12 cellular contexts compared by ENCODE assay signal in the genomic region with DNA sequence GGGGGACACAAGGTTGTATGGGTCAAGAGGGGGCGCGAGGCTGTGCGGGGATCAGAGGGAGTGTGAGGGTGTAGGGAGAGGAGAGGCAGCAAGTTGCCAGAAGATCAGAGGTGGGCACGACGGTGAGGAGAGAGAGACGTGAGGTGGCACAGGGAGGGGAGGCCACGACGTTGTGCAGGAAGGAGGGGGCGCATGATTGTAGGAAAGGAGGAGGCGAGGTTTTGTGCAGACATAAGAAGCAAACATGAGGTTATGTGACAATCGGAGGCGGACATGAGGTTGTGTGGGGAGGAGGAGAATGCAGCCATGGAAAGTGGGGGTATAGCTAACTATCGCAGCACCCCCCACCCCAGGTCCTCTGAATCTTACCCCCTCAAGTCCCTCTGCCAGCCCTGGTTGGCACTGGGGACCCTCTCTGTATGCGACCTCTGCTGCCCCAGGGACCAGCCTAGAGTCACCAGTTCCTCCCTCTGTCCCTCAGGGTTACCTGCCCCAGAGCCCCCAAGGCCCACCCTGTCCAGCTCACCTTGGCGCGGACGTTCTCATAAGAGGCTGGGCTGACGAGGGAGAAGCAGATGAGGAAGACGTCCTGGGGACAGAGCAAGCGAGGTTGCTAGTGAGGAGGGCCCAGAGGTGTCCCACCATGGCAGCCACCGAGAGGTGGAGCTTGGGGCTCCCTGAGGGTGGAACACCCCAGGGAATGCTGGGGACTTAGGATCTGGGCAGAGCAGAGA. TPM values are rescaled to one million over a fixed set of nuclear protein-coding genes. Genes with fewer than 3 reads are reported as not detected.
A peak's percentile ranks its signal among the peaks of the same experiment; 100 is the strongest.
DNase-seq lines count a peak whose midpoint lies in the region; ATAC-seq, FAIRE-seq and TF ChIP-seq lines count a peak whose summit lies in the region.
"Had no signal": no experiment of that assay in that cellular context is flagged by ENCODE, and none has a peak within 500 bp of the region (broad histone marks: within the 10 kb centered on the region; RNA-seq: fewer than 3 reads in every experiment).

No MANE protein-coding gene starts in this region.

- H3K4me1 ChIP-seq in MM.1S (ENCODE audit: low read length), result peaks cover 84% of the 10 kb centered on the region
- peaks cover 0 to 3% (median 0%) of the 10 kb centered on the region in 4 experiments; a peak in 1 of 7 replicates for H3K4me1 ChIP-seq in H1 (replicated peaks in 1 of 4; ENCODE audit: control insufficient read depth in 3 of 4, insufficient read depth in 4 of 4, low read length in 3 of 4)
- H3K4me1 ChIP-seq in neural progenitor cell, result no peaks in the 10 kb centered on the region
- peaks cover 52% of the 10 kb centered on the region for H3K4me1 ChIP-seq in mammary epithelial cell (ENCODE audit: insufficient read depth, low read length)

- TF ChIP-seq CTCF in MM.1S (IDR thresholded peaks at IDR 0.05; ENCODE audit: low read length) (no peak), H1 (IDR thresholded peaks at IDR 0.05; ENCODE audit: control extremely low read depth in 1 of 3, insufficient read depth in 1 of 3, low read depth in 1 of 3, low read length in 3 of 3) (no peak), neural progenitor cell (IDR thresholded peaks at IDR 0.05) (no peak), mammary epithelial cell (conservative IDR thresholded peaks at IDR 0.05 in 1 of 2, IDR thresholded peaks at IDR 0.05 in 1 of 2; ENCODE audit: extremely low read depth in 1 of 2, insufficient read depth in 1 of 2, low read depth in 1 of 2, low read length in 2 of 2) (no peak)

- H3K18ac ChIP-seq in H1 (ENCODE audit: extremely low read depth, low read length), result no peak overlapping the region

- peak overlapping the region; percentile 31 for H4K8ac ChIP-seq in H1 (ENCODE audit: extremely low read depth, insufficient read depth, low read length)

- TF ChIP-seq RAD21 in H1 (IDR thresholded peaks at IDR 0.05 in 1 of 2, conservative IDR thresholded peaks at IDR 0.05 in 1 of 2; ENCODE audit: low read depth in 2 of 2, low read length in 2 of 2), result no peak

- dilution Hi-C loops in mammary epithelial cell (cut with HindIII; ENCODE audit: low sequenced_read_pairs), result no loop called here

- H3K23me2 ChIP-seq in H1 (ENCODE audit: low read depth, low read length), result peaks cover 2% of the 10 kb centered on the region; the same call in 1 of the 2 replicates

- H2BK120ac ChIP-seq in H1 (replicated peaks; ENCODE audit: low read depth, low read length), result no peak overlapping the region

- H2BK20ac ChIP-seq in H1 (ENCODE audit: low read length), result no peak overlapping the region

- H2AFZ ChIP-seq in MM.1S (ENCODE audit: low read length) (no peak overlapping the region), H1 (ENCODE audit: low read length) (no peak overlapping the region), neural progenitor cell (replicated peaks) (no peak overlapping the region), mammary epithelial cell (ENCODE audit: low read depth, low read length) (no peak overlapping the region)

- H3K36me3 Mint-ChIP-seq in activated CD8-positive, alpha-beta memory T cell treated with anti-CD3 and anti-CD28 coated beads, Interleukin-2, amount 10 ng/mL, durations not matched to agents 7 days and 5 days, result peaks cover 84% of the 10 kb centered on the region
- no peaks in the 10 kb centered on the region for H3K36me3 Mint-ChIP-seq in neural progenitor cell

- peaks cover 90% of the 10 kb centered on the region for H3K4me1 Mint-ChIP-seq in activated CD8-positive, alpha-beta memory T cell treated with anti-CD3 and anti-CD28 coated beads, Interleukin-2, amount 10 ng/mL, durations not matched to agents 7 days and 5 days
- peaks cover 5% of the 10 kb centered on the region for H3K4me1 Mint-ChIP-seq in neural progenitor cell

- no peaks in the 10 kb centered on the region for H3K27me3 Mint-ChIP-seq in activated CD8-positive, alpha-beta memory T cell treated with anti-CD3 and anti-CD28 coated beads, Interleukin-2, amount 10 ng/mL, durations not matched to agents 7 days and 5 days
- H3K27me3 Mint-ChIP-seq in neural progenitor cell (ENCODE audit: insufficient read depth, low read depth), result peaks cover 16% of the 10 kb centered on the region

- no peak overlapping the region for H2AK5ac ChIP-seq in H1 (ENCODE audit: low read depth, low read length)

- no peaks in the 10 kb centered on the region for H3K27me3 ChIP-seq in MM.1S (replicated peaks; ENCODE audit: insufficient read depth, low read length)
- H3K27me3 ChIP-seq in H1 (replicated peaks in 1 of 4; ENCODE audit: control insufficient read depth in 3 of 4, extremely low read depth in 1 of 4, insufficient read depth in 3 of 4, low read length in 3 of 4), result no peaks in the 10 kb centered on the region
- no peaks in the 10 kb centered on the region for H3K27me3 ChIP-seq in neural progenitor cell
- no peaks in the 10 kb centered on the region for H3K27me3 ChIP-seq in mammary epithelial cell (ENCODE audit: insufficient read depth, low read length)

- intact Hi-C loops in mammary epithelial cell (cut with micrococcal nuclease), result no loop called here

- TF ChIP-seq POLR2A in H1 (IDR thresholded peaks at IDR 0.05; ENCODE audit: control extremely low read depth in 1 of 2, low read depth in 2 of 2, low read length in 2 of 2), result no peak

- peak overlapping the region; percentile 97 for H3K27ac Mint-ChIP-seq in activated CD8-positive, alpha-beta memory T cell treated with anti-CD3 and anti-CD28 coated beads, Interleukin-2, amount 10 ng/mL, durations not matched to agents 7 days and 5 days
- no peak overlapping the region for H3K27ac Mint-ChIP-seq in neural progenitor cell

- H3K79me1 ChIP-seq in H1 (ENCODE audit: low read depth, low read length), result no peaks in the 10 kb centered on the region

- no peak for TF ChIP-seq EP300 in H1 (IDR thresholded peaks at IDR 0.05; ENCODE audit: borderline replicate concordance in 1 of 2, low read depth in 2 of 2, low read length in 2 of 2)

- no peak overlapping the region for H3K14ac ChIP-seq in H1 (ENCODE audit: insufficient read length)

- DNase-seq in MM.1S (no peak), H1 (ENCODE audit: low read depth in 1 of 2, low spot score in 2 of 2) (no peak), neural progenitor cell (ENCODE audit: low spot score) (no peak), KG1 (lab: John Stamatoyannopoulos, UW) (no peak), mammary epithelial cell (no peak)
- DNase-seq in activated CD8-positive, alpha-beta memory T cell treated with anti-CD3 and anti-CD28 coated beads, Interleukin-2, amount 10 ng/mL, durations not matched to agents 7 days and 5 days, result peak; percentile 67
- DNase-seq in stimulated activated naive CD4-positive, alpha-beta T cell (lab: John Stamatoyannopoulos, UW), result peak; percentile 51 to 73 (median 57)
- DNase-seq: esophagus squamous epithelium, islet precursor cell had no signal

- peak overlapping the region; percentile 55; the same call in 1 of the 2 replicates for H3K9ac ChIP-seq in MM.1S (ENCODE audit: low read length)
- H3K9ac ChIP-seq in H1 (replicated peaks in 1 of 4; ENCODE audit: extremely low read depth in 1 of 4, low read depth in 3 of 4, low read length in 3 of 4), result no peak overlapping the region
- no peak overlapping the region for H3K9ac ChIP-seq in neural progenitor cell
- H3K9ac ChIP-seq in mammary epithelial cell (ENCODE audit: insufficient read depth, low read length), result no peak overlapping the region

- peaks cover 17% of the 10 kb centered on the region for H3K36me3 ChIP-seq in MM.1S (replicated peaks; ENCODE audit: insufficient read depth, low read length)
- H3K36me3 ChIP-seq in H1 (ENCODE audit: control insufficient read depth in 2 of 4, insufficient read depth in 4 of 4, low read length in 3 of 4), result no peaks in the 10 kb centered on the region
- H3K36me3 ChIP-seq in neural progenitor cell, result no peaks in the 10 kb centered on the region
- peaks cover 3% of the 10 kb centered on the region for H3K36me3 ChIP-seq in mammary epithelial cell (ENCODE audit: insufficient read depth, low read length)
- H3K36me3 ChIP-seq: esophagus squamous epithelium had no signal

- no peak overlapping the region for H4K5ac ChIP-seq in H1 (ENCODE audit: insufficient read length, low read depth, low read length)

- H3K9me3 ChIP-seq in MM.1S (replicated peaks; ENCODE audit: insufficient read depth, low read length), result no peaks in the 10 kb centered on the region
- H3K9me3 ChIP-seq in H1 (ENCODE audit: insufficient read depth in 2 of 2, low read depth in 1 of 2, low read length in 1 of 2), result no peaks in the 10 kb centered on the region
- no peaks in the 10 kb centered on the region for H3K9me3 ChIP-seq in neural progenitor cell (ENCODE audit: low read depth)
- no peaks in the 10 kb centered on the region for H3K9me3 ChIP-seq in mammary epithelial cell (replicated peaks; ENCODE audit: insufficient read depth, low read length)
- H3K9me3 ChIP-seq: esophagus squamous epithelium had no signal

- no peak overlapping the region for H3K56ac ChIP-seq in H1 (replicated peaks; ENCODE audit: insufficient read length, low read depth, low read length)

- H4K91ac ChIP-seq in H1 (replicated peaks; ENCODE audit: insufficient read length, low read length), result no peak overlapping the region

- H3F3A ChIP-seq in MM.1S (ENCODE audit: insufficient read depth, low read length) (peaks cover 87% of the 10 kb centered on the region), neural progenitor cell (ENCODE audit: low read depth) (no peaks in the 10 kb centered on the region)

- H4K20me1 ChIP-seq in MM.1S (ENCODE audit: insufficient read depth, low read length) (no peaks in the 10 kb centered on the region), H1 (replicated peaks in 1 of 2; ENCODE audit: control insufficient read depth in 1 of 2, insufficient read depth in 2 of 2, low read length in 2 of 2) (no peaks in the 10 kb centered on the region), neural progenitor cell (ENCODE audit: low read depth) (no peaks in the 10 kb centered on the region), mammary epithelial cell (ENCODE audit: insufficient read depth, low read length) (no peaks in the 10 kb centered on the region)

- no peak overlapping the region for H3K4ac ChIP-seq in H1 (replicated peaks; ENCODE audit: insufficient read length, low read depth, low read length)

- H3K4me3 ChIP-seq in MM.1S (ENCODE audit: low read length) (peak overlapping the region; percentile 23; the same call in 1 of the 2 replicates), H1 (ENCODE audit: extremely low read depth in 1 of 4, insufficient read depth in 2 of 4, low read depth in 3 of 4, low read length in 4 of 4) (no peak overlapping the region), neural progenitor cell (no peak overlapping the region), mammary epithelial cell (replicated peaks in 1 of 3; ENCODE audit: insufficient read depth in 1 of 3, low read depth in 2 of 3, low read length in 3 of 3) (no peak overlapping the region)
- H3K4me3 ChIP-seq: esophagus squamous epithelium had no signal

- no peak for ATAC-seq in activated CD8-positive, alpha-beta memory T cell treated with anti-CD3 and anti-CD28 coated beads, Interleukin-2, amount 10 ng/mL, durations not matched to agents 7 days and 5 days
- no peak for ATAC-seq in GM18858 (IDR thresholded peaks at IDR 0.05; ENCODE audit: unreplicated experiment)

- CTCF ChIA-PET in activated CD8-positive, alpha-beta memory T cell treated with anti-CD3 and anti-CD28 coated beads, Interleukin-2, amount 10 ng/mL, durations not matched to agents 7 days and 5 days (lab: Charles Lee), result interaction anchor here (1.0 to 7.6 kb wide), 6 partner anchors 11 to 52 kb away, joined by 4 to 112 read pairs (median 24); a partner anchor contains a TSS
- CTCF ChIA-PET in H1 (lab: Charles Lee; ENCODE audit: partially characterized antibody), result interaction anchor here (1.0 to 1.5 kb wide), 3 partner anchors 13 to 31 kb away, joined by 3 to 4 read pairs (median 4); no protein-coding TSS in a partner anchor
- CTCF ChIA-PET in mammary epithelial cell (lab: Charles Lee; ENCODE audit: low non-redundant PET), result no interaction called here

- no peaks in the 10 kb centered on the region for H3K9me3 Mint-ChIP-seq in activated CD8-positive, alpha-beta memory T cell treated with anti-CD3 and anti-CD28 coated beads, Interleukin-2, amount 10 ng/mL, durations not matched to agents 7 days and 5 days (ENCODE audit: low read depth)
- no peaks in the 10 kb centered on the region for H3K9me3 Mint-ChIP-seq in neural progenitor cell

- no peak for FAIRE-seq in H1 (lab: Jason Lieb, UNC)
- FAIRE-seq: TTC549 had no signal

- no TSS peak for BruUV-seq in mammary epithelial cell (replicated peaks; lab: Mats Ljungman, UMichigan)

- POLR2A ChIA-PET in H1 (lab: Charles Lee; ENCODE audit: partially characterized antibody), result no interaction called here

- WGBS in H1 (ENCODE audit: extremely low coverage in 1 of 2, insufficient coverage in 1 of 2, insufficient read length in 1 of 2, insufficient replicate concordance in 2 of 2, low coverage in 1 of 2, low lambda C conversion rate in 2 of 2, missing lambda C conversion rate in 1 of 2), 2 experiments, result 89% methylated on average over 19 of the region's 21 CpGs; no CpG with 5 or more reads in 1 of the 2 experiments
- 92% methylated on average over 9 of the region's 21 CpGs for WGBS in mammary epithelial cell (ENCODE audit: low coverage, missing lambda C conversion rate)

- H3K9me2 ChIP-seq in MM.1S (replicated peaks; ENCODE audit: insufficient read depth, low read length), result no peaks in the 10 kb centered on the region

- H3K23ac ChIP-seq in H1 (ENCODE audit: insufficient read length), result no peak overlapping the region

- no peak overlapping the region for H2BK15ac ChIP-seq in H1 (ENCODE audit: low read length)

- peak overlapping the region; percentile 51 for H3K4me3 Mint-ChIP-seq in activated CD8-positive, alpha-beta memory T cell treated with anti-CD3 and anti-CD28 coated beads, Interleukin-2, amount 10 ng/mL, durations not matched to agents 7 days and 5 days
- H3K4me3 Mint-ChIP-seq in neural progenitor cell, result no peak overlapping the region

- no peak overlapping the region for H2BK12ac ChIP-seq in H1 (ENCODE audit: low read depth, low read length)

- no peak overlapping the region for H2BK5ac ChIP-seq in H1 (ENCODE audit: low read depth, low read length)

- in situ Hi-C loops in mammary epithelial cell (cut with MboI; ENCODE audit: low sequenced_read_pairs in 2 of 2), result no loop called here

- peak overlapping the region; percentile 99 for H3K27ac ChIP-seq in MM.1S (ENCODE audit: low read length)
- H3K27ac ChIP-seq in H1 (ENCODE audit: low read depth, low read length), result no peak overlapping the region
- H3K27ac ChIP-seq in neural progenitor cell, result no peak overlapping the region
- H3K27ac ChIP-seq in mammary epithelial cell (ENCODE audit: insufficient read depth, low read depth, low read length), result no peak overlapping the region

- H3K4me2 ChIP-seq in MM.1S (ENCODE audit: low read depth, low read length), result peak overlapping the region; percentile 72
- H3K4me2 ChIP-seq in H1 (ENCODE audit: insufficient read depth in 1 of 2, low read depth in 2 of 2, low read length in 2 of 2), result no peak overlapping the region
- no peak overlapping the region for H3K4me2 ChIP-seq in neural progenitor cell
- H3K4me2 ChIP-seq in mammary epithelial cell (ENCODE audit: insufficient read depth, low read depth, low read length), result no peak overlapping the region

- H3K79me2 ChIP-seq in MM.1S (ENCODE audit: low read length) (peaks cover 84% of the 10 kb centered on the region), H1 (ENCODE audit: control insufficient read depth in 1 of 2, insufficient read depth in 2 of 2, low read length in 2 of 2) (no peaks in the 10 kb centered on the region), neural progenitor cell (ENCODE audit: low read depth) (no peaks in the 10 kb centered on the region), mammary epithelial cell (ENCODE audit: insufficient read depth, low read length) (peaks cover 35% of the 10 kb centered on the region)

RNA-seq across cellular contexts. Expression of a gene that starts 12.5 kb away (rescaled TPM):
- total RNA-seq in activated CD8-positive, alpha-beta memory T cell treated with anti-CD3 and anti-CD28 coated beads, Interleukin-2, amount 10 ng/mL, durations not matched to agents 7 days and 5 days, result 100 to 1,000 TPM; 834 to 907 TPM
- 2.1 and 2.3 TPM in 2 replicates for total RNA-seq in H1 (2021; fragmentation: NEBNext Ultra II Directional; extraction: Animal tissue kit (Norgen Biotek cat#: 25700))
- polyA plus RNA-seq in H1 (2011; rRNA removed) (4.3 and 6.1 TPM in 2 replicates), mammary epithelial cell (211 TPM)
- polyA plus RNA-seq in H1 (2011; cell fraction: cytosol; rRNA removed), result 1.5 TPM
- 6.4 TPM for polyA plus RNA-seq in H1 (2011; cell fraction: nucleus; rRNA removed)
- polyA plus RNA-seq in H1 (2012, experiment 1 of 2), result 1.6 to 3.7 TPM (median 2.8 TPM) in 4 replicates
- 1.8 TPM for polyA plus RNA-seq in H1 (2012, experiment 2 of 2)
- 4.4 TPM for polyA plus RNA-seq in H1 (2013, experiment 1 of 2)
- 4.1 TPM for polyA plus RNA-seq in H1 (2013, experiment 2 of 2)
- 1.7 and 2.9 TPM in 2 replicates for polyA minus RNA-seq in H1 (2011; rRNA and poly(A)+ RNA removed)
- polyA minus RNA-seq in H1 (2011; cell fraction: cytosol; rRNA and poly(A)+ RNA removed), result 3.2 TPM
- 3.7 TPM for polyA minus RNA-seq in H1 (2011; cell fraction: nucleus; rRNA and poly(A)+ RNA removed)
- total RNA-seq in neural progenitor cell (ENCODE audit: low replicate concordance) (1.7 and 2.1 TPM in 2 replicates), mammary epithelial cell (100 to 1,000 TPM in 1 of 2 donors, 10 to 100 TPM in 1; 13.2 to 119 TPM)
- 272 TPM for polyA minus RNA-seq in mammary epithelial cell

RNA-seq across cellular contexts. Expression of a gene that starts 19.3 kb away (rescaled TPM):
- 1 to 10 TPM; 1.3 to 2.2 TPM for total RNA-seq in activated CD8-positive, alpha-beta memory T cell treated with anti-CD3 and anti-CD28 coated beads, Interleukin-2, amount 10 ng/mL, durations not matched to agents 7 days and 5 days
- 0.22 and 0.54 TPM in 2 replicates for total RNA-seq in H1 (2021; fragmentation: NEBNext Ultra II Directional; extraction: Animal tissue kit (Norgen Biotek cat#: 25700))
- polyA plus RNA-seq in H1 (2011; rRNA removed), result 0.61 and 0.77 TPM in 2 replicates
- 0.54 TPM for polyA plus RNA-seq in H1 (2011; cell fraction: cytosol; rRNA removed)
- polyA plus RNA-seq in H1 (2011; cell fraction: nucleus; rRNA removed), result 0.53 TPM
- polyA plus RNA-seq in H1 (2012, experiment 1 of 2), result 0.47 to 1.0 TPM (median 0.80 TPM) in 4 replicates
- polyA plus RNA-seq in H1 (2012, experiment 2 of 2), result 0.73 TPM
- 0.14 TPM for polyA plus RNA-seq in H1 (2013, experiment 1 of 2)
- 0.17 TPM for polyA plus RNA-seq in H1 (2013, experiment 2 of 2)
- polyA minus RNA-seq in H1 (2011; rRNA and poly(A)+ RNA removed), result 0.35 and 1.2 TPM in 2 replicates
- 0.73 TPM for polyA minus RNA-seq in H1 (2011; cell fraction: cytosol; rRNA and poly(A)+ RNA removed)
- 0.50 TPM for polyA minus RNA-seq in H1 (2011; cell fraction: nucleus; rRNA and poly(A)+ RNA removed)
- 0.19 and 0.53 TPM in 2 replicates for total RNA-seq in neural progenitor cell (ENCODE audit: low replicate concordance)
- not detected for total RNA-seq in mammary epithelial cell
- not detected for polyA plus RNA-seq in mammary epithelial cell
- polyA minus RNA-seq in mammary epithelial cell, result not detected
- total RNA-seq: esophagus squamous epithelium, urinary bladder had no signal
- polyA plus RNA-seq: urinary bladder had no signal

RNA-seq across cellular contexts. Expression of a gene that starts 43.5 kb away (rescaled TPM):
- 1 to 10 TPM; 6.7 to 7.4 TPM for total RNA-seq in activated CD8-positive, alpha-beta memory T cell treated with anti-CD3 and anti-CD28 coated beads, Interleukin-2, amount 10 ng/mL, durations not matched to agents 7 days and 5 days
- total RNA-seq in H1 (2021; fragmentation: NEBNext Ultra II Directional; extraction: Animal tissue kit (Norgen Biotek cat#: 25700)), result 3.1 and 4.6 TPM in 2 replicates
- polyA plus RNA-seq in H1 (2011; rRNA removed), result 5.9 and 6.5 TPM in 2 replicates
- 5.7 TPM for polyA plus RNA-seq in H1 (2011; cell fraction: cytosol; rRNA removed)
- 17.9 TPM for polyA plus RNA-seq in H1 (2011; cell fraction: nucleus; rRNA removed)
- polyA plus RNA-seq in H1 (2012, experiment 1 of 2), result 4.9 to 6.3 TPM (median 5.5 TPM) in 4 replicates
- 2.6 TPM for polyA plus RNA-seq in H1 (2012, experiment 2 of 2)
- 5.6 TPM for polyA plus RNA-seq in H1 (2013, experiment 1 of 2)
- 6.5 TPM for polyA plus RNA-seq in H1 (2013, experiment 2 of 2)
- 5.3 and 5.7 TPM in 2 replicates for polyA minus RNA-seq in H1 (2011; rRNA and poly(A)+ RNA removed)
- polyA minus RNA-seq in H1 (2011; cell fraction: cytosol; rRNA and poly(A)+ RNA removed), result 2.9 TPM
- 11.6 TPM for polyA minus RNA-seq in H1 (2011; cell fraction: nucleus; rRNA and poly(A)+ RNA removed)
- 7.2 and 12.2 TPM in 2 replicates for total RNA-seq in neural progenitor cell (ENCODE audit: low replicate concordance)
- 1 to 10 TPM; 3.3 to 3.7 TPM for total RNA-seq in mammary epithelial cell
- 3.1 TPM for polyA plus RNA-seq in mammary epithelial cell
- polyA minus RNA-seq in mammary epithelial cell, result 4.7 TPM

RNA-seq across cellular contexts. Expression of a gene that starts 50.7 kb away (rescaled TPM):
- 100 to 1,000 TPM in 1 of 2 experiments, 10 to 100 TPM in 1; 97.8 to 123 TPM for total RNA-seq in activated CD8-positive, alpha-beta memory T cell treated with anti-CD3 and anti-CD28 coated beads, Interleukin-2, amount 10 ng/mL, durations not matched to agents 7 days and 5 days
- total RNA-seq in H1 (2021; fragmentation: NEBNext Ultra II Directional; extraction: Animal tissue kit (Norgen Biotek cat#: 25700)), result not detected in 2 replicates
- polyA plus RNA-seq in H1 (2011; rRNA removed) (0.08 and 0.09 TPM in 2 replicates), mammary epithelial cell (0.48 TPM)
- polyA plus RNA-seq in H1 (2011; cell fraction: cytosol; rRNA removed), result 0.43 TPM
- 0.16 TPM for polyA plus RNA-seq in H1 (2011; cell fraction: nucleus; rRNA removed)
- 0.07 to 0.11 TPM in 2 of 4 replicates, not detected in the others for polyA plus RNA-seq in H1 (2012, experiment 1 of 2)
- polyA plus RNA-seq in H1 (2012, experiment 2 of 2), result not detected
- 0.02 TPM for polyA plus RNA-seq in H1 (2013, experiment 1 of 2)
- 0.04 TPM for polyA plus RNA-seq in H1 (2013, experiment 2 of 2)
- polyA minus RNA-seq in H1 (2011; rRNA and poly(A)+ RNA removed), result 0.10 TPM in 1 of 2 replicates, not detected in the other
- polyA minus RNA-seq in H1 (2011; cell fraction: cytosol; rRNA and poly(A)+ RNA removed), result not detected
- not detected for polyA minus RNA-seq in H1 (2011; cell fraction: nucleus; rRNA and poly(A)+ RNA removed)
- total RNA-seq in neural progenitor cell (ENCODE audit: low replicate concordance) (not detected in 2 replicates), mammary epithelial cell (1 to 10 TPM in 1 of 2 donors, under 1 TPM in 1; under 0.01 to 1.1 TPM)
- polyA minus RNA-seq in mammary epithelial cell, result 4.4 TPM

Comparison
In these comparisons a context has a peak if more than half of its experiments do, and no peak if none do; other contexts are left out.
1. DNase-seq: peak in activated CD8-positive, alpha-beta memory T cell treated with anti-CD3 and anti-CD28 coated beads, Interleukin-2, amount 10 ng/mL, durations not matched to agents 7 days and 5 days (single experiment) and stimulated activated naive CD4-positive, alpha-beta T cell (6 of 6); none in MM.1S (single experiment), H1 (0 of 2), neural progenitor cell (single experiment), KG1 (single experiment) and mammary epithelial cell (single experiment).
2. RNA of a gene that starts 12.5 kb away (total RNA-seq): 834 to 907 TPM in activated CD8-positive, alpha-beta memory T cell treated with anti-CD3 and anti-CD28 coated beads, Interleukin-2, amount 10 ng/mL, durations not matched to agents 7 days and 5 days; 13.2 to 119 TPM in mammary epithelial cell, 2.1 to 2.3 TPM in H1 and 1.7 to 2.1 TPM in neural progenitor cell; every median in the first group is over 4 times any median in the second.